In genomic region chr2:30200875-30201274, GRCh38 we compare ENCODE assay signal across 4 cellular contexts.
"Had no signal": no experiment of that assay in that cellular context is flagged by ENCODE, and none has a peak within 500 bp of the region (broad histone marks: within the 10 kb centered on the region; RNA-seq: fewer than 3 reads in every experiment).

No MANE protein-coding gene starts in this region.

- H3K9me3 Mint-ChIP-seq: GM23338, H9 had no signal

- H3K4me3 ChIP-seq: GM23338 had no signal

- H3K27ac Mint-ChIP-seq: GM23338, H9 had no signal

- H3K4me3 Mint-ChIP-seq: GM23338, H9 had no signal

- DNase-seq: H9, HCEC 1CT, IMR-90 had no signal

- H3K4me1 Mint-ChIP-seq: GM23338, H9 had no signal
